1 cellular context compared by ENCODE assay signal in the genomic region with DNA sequence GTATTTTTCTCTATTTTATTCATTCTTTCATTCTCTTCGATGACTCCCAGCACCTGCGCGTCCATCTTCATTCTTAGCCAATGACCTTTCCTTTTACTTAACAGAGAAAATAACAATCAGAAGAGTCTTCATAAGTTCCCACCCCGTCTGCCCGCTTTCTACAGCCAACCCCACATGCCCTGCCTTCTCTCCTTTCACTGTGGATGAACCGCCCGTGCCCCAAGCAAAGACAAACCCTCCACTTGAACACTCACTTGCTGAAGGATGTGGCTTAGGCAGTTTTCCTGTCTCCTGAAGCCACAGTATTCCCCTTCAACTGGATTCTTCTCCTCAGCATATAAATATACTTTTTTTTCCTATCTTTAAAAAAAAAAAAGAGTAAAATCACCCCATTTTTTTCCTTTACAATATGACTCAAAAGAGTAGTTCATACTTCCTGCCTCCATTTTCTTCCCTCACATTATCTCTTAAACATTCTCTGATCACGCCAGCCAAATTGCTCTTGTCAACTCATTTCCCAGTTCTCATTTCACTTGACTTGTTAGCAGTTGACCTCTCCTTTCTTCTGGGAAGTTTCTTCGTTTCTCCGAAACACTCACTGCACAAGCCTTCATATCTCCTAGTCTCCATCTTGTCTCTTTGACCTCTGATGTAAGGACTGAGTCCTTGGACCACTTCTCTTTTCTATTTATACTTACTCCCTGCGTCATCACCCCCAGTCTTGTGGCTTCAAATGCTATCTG.
TF ChIP-seq lines count a peak whose summit lies in the region.

No MANE protein-coding gene starts in this region.

TF ChIP-seq in GM12878, 131 proteins besides CTCF, POLR2A, EP300 and RAD21 (continues in another document):
- peak; percentile 93; the same call in 1 of the 2 replicates for TF ChIP-seq NBN (IDR thresholded peaks at IDR 0.05)
- TF ChIP-seq MXI1 (IDR thresholded peaks at IDR 0.05; ENCODE audit: low read depth, low read length) = no peak; the same call in 1 of the 2 replicates
- peak; percentile 73; the same call in 1 of the 2 replicates for TF ChIP-seq SMAD5 (IDR thresholded peaks at IDR 0.05; ENCODE audit: low read depth)
- TF ChIP-seq NRF1 (conservative IDR thresholded peaks at IDR 0.05; ENCODE audit: low read depth, low read length) = no peak
- peak; percentile 91 for TF ChIP-seq YY1 (IDR thresholded peaks at IDR 0.05; ENCODE audit: low read depth, low read length)
- TF ChIP-seq, protein P1, sequence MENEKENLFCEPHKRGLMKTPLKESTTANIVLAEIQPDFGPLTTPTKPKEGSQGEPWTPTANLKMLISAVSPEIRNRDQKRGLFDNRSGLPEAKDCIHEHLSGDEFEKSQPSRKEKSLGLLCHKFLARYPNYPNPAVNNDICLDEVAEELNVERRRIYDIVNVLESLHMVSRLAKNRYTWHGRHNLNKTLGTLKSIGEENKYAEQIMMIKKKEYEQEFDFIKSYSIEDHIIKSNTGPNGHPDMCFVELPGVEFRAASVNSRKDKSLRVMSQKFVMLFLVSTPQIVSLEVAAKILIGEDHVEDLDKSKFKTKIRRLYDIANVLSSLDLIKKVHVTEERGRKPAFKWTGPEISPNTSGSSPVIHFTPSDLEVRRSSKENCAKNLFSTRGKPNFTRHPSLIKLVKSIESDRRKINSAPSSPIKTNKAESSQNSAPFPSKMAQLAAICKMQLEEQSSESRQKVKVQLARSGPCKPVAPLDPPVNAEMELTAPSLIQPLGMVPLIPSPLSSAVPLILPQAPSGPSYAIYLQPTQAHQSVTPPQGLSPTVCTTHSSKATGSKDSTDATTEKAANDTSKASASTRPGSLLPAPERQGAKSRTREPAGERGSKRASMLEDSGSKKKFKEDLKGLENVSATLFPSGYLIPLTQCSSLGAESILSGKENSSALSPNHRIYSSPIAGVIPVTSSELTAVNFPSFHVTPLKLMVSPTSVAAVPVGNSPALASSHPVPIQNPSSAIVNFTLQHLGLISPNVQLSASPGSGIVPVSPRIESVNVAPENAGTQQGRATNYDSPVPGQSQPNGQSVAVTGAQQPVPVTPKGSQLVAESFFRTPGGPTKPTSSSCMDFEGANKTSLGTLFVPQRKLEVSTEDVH (IDR thresholded peaks at IDR 0.05; ENCODE audit: low read depth, partially characterized antibody) = no peak
- TF ChIP-seq BACH1 (IDR thresholded peaks at IDR 0.05; ENCODE audit: borderline replicate concordance) = no peak
- TF ChIP-seq SMC3 (IDR thresholded peaks at IDR 0.05; ENCODE audit: borderline replicate concordance, low read length) = no peak
- TF ChIP-seq, protein P2, sequence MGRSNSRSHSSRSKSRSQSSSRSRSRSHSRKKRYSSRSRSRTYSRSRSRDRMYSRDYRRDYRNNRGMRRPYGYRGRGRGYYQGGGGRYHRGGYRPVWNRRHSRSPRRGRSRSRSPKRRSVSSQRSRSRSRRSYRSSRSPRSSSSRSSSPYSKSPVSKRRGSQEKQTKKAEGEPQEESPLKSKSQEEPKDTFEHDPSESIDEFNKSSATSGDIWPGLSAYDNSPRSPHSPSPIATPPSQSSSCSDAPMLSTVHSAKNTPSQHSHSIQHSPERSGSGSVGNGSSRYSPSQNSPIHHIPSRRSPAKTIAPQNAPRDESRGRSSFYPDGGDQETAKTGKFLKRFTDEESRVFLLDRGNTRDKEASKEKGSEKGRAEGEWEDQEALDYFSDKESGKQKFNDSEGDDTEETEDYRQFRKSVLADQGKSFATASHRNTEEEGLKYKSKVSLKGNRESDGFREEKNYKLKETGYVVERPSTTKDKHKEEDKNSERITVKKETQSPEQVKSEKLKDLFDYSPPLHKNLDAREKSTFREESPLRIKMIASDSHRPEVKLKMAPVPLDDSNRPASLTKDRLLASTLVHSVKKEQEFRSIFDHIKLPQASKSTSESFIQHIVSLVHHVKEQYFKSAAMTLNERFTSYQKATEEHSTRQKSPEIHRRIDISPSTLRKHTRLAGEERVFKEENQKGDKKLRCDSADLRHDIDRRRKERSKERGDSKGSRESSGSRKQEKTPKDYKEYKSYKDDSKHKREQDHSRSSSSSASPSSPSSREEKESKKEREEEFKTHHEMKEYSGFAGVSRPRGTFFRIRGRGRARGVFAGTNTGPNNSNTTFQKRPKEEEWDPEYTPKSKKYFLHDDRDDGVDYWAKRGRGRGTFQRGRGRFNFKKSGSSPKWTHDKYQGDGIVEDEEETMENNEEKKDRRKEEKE (IDR thresholded peaks at IDR 0.05) = no peak
- TF ChIP-seq TCF7 (IDR thresholded peaks at IDR 0.05; ENCODE audit: borderline replicate concordance) = 0 out of 2 replicates have a peak, but pooled peaks have one; percentile 24
- no peak for TF ChIP-seq TCF12 (IDR thresholded peaks at IDR 0.05; ENCODE audit: low read depth, low read length)
- peak; percentile 62; the same call in 1 of the 2 replicates for TF ChIP-seq CHD2 (IDR thresholded peaks at IDR 0.05; ENCODE audit: borderline replicate concordance, low read depth, low read length)
- peak; percentile 90 for TF ChIP-seq CREM (IDR thresholded peaks at IDR 0.05; ENCODE audit: low read depth)
- TF ChIP-seq, protein P3, sequence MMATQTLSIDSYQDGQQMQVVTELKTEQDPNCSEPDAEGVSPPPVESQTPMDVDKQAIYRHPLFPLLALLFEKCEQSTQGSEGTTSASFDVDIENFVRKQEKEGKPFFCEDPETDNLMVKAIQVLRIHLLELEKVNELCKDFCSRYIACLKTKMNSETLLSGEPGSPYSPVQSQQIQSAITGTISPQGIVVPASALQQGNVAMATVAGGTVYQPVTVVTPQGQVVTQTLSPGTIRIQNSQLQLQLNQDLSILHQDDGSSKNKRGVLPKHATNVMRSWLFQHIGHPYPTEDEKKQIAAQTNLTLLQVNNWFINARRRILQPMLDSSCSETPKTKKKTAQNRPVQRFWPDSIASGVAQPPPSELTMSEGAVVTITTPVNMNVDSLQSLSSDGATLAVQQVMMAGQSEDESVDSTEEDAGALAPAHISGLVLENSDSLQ (IDR thresholded peaks at IDR 0.05) = peak; percentile 39; the same call in 1 of the 2 replicates
- peak in 1 of 2 experiments; percentile 55; a peak in 1 of 4 replicates for TF ChIP-seq ETV6 (conservative IDR thresholded peaks at IDR 0.05 in 1 of 2, IDR thresholded peaks at IDR 0.05 in 1 of 2; ENCODE audit: borderline replicate concordance in 1 of 2, low read depth in 1 of 2)
- no peak for TF ChIP-seq KDM1A (IDR thresholded peaks at IDR 0.05; ENCODE audit: borderline replicate concordance)
- TF ChIP-seq STAT1 (conservative IDR thresholded peaks at IDR 0.05) = no peak; the same call in 1 of the 2 replicates
- peak; percentile 84 for TF ChIP-seq FOXM1 (IDR thresholded peaks at IDR 0.05; ENCODE audit: low read depth, low read length)
- no peak for TF ChIP-seq ZSCAN29 (IDR thresholded peaks at IDR 0.05)
- no peak for TF ChIP-seq TCF3 (IDR thresholded peaks at IDR 0.05; ENCODE audit: borderline replicate concordance, insufficient read depth, low read depth, low read length)
- TF ChIP-seq, protein P4, sequence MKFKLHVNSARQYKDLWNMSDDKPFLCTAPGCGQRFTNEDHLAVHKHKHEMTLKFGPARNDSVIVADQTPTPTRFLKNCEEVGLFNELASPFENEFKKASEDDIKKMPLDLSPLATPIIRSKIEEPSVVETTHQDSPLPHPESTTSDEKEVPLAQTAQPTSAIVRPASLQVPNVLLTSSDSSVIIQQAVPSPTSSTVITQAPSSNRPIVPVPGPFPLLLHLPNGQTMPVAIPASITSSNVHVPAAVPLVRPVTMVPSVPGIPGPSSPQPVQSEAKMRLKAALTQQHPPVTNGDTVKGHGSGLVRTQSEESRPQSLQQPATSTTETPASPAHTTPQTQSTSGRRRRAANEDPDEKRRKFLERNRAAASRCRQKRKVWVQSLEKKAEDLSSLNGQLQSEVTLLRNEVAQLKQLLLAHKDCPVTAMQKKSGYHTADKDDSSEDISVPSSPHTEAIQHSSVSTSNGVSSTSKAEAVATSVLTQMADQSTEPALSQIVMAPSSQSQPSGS (IDR thresholded peaks at IDR 0.05; ENCODE audit: low read length) = peak; percentile 90
- peak; percentile 97 for TF ChIP-seq NR2F1 (conservative IDR thresholded peaks at IDR 0.05)
- TF ChIP-seq SIX5 (IDR thresholded peaks at IDR 0.05; ENCODE audit: low read depth, low read length, severe bottlenecking) = no peak
- no peak for TF ChIP-seq MYC (IDR thresholded peaks at IDR 0.05; ENCODE audit: insufficient read depth, insufficient read length, insufficient replicate concordance, low read length, severe bottlenecking)
- TF ChIP-seq BCL11A (IDR thresholded peaks at IDR 0.05; ENCODE audit: low read depth, low read length) = peak; percentile 59; the same call in 1 of the 2 replicates
- TF ChIP-seq MTA2 (IDR thresholded peaks at IDR 0.05; ENCODE audit: low read depth) = peak; percentile 73
- TF ChIP-seq ZBED1 (IDR thresholded peaks at IDR 0.05; ENCODE audit: borderline replicate concordance) = 0 out of 2 replicates have a peak, but pooled peaks have one; percentile 53
- TF ChIP-seq NR2C1 (IDR thresholded peaks at IDR 0.05) = peak; percentile 75
- no peak for TF ChIP-seq GATAD2B (conservative IDR thresholded peaks at IDR 0.05; ENCODE audit: low read depth)
- TF ChIP-seq TAF1 (IDR thresholded peaks at IDR 0.05; ENCODE audit: borderline replicate concordance, low read depth, low read length) = peak; percentile 42; the same call in 1 of the 2 replicates
- TF ChIP-seq, protein P5, sequence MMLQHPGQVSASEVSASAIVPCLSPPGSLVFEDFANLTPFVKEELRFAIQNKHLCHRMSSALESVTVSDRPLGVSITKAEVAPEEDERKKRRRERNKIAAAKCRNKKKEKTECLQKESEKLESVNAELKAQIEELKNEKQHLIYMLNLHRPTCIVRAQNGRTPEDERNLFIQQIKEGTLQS (IDR thresholded peaks at IDR 0.05; ENCODE audit: borderline replicate concordance, extremely low read depth, low read depth, low read length) = no peak
- TF ChIP-seq, protein P6, sequence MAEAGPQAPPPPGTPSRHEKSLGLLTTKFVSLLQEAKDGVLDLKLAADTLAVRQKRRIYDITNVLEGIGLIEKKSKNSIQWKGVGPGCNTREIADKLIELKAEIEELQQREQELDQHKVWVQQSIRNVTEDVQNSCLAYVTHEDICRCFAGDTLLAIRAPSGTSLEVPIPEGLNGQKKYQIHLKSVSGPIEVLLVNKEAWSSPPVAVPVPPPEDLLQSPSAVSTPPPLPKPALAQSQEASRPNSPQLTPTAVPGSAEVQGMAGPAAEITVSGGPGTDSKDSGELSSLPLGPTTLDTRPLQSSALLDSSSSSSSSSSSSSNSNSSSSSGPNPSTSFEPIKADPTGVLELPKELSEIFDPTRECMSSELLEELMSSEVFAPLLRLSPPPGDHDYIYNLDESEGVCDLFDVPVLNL (IDR thresholded peaks at IDR 0.05; ENCODE audit: low read depth, low read length) = no peak
- TF ChIP-seq MYB (IDR thresholded peaks at IDR 0.05; ENCODE audit: borderline replicate concordance, low read depth, low read length) = no peak
- TF ChIP-seq SRF (IDR thresholded peaks at IDR 0.05; ENCODE audit: low read depth in 2 of 2, low read length in 2 of 2) = 0 out of 4 replicates have a peak, but pooled peaks of 1 of the 2 experiments have one; percentile 18
- peak; percentile 91; the same call in 1 of the 2 replicates for TF ChIP-seq ESRRA (IDR thresholded peaks at IDR 0.05; ENCODE audit: low read length)
- peak; percentile 96 for TF ChIP-seq ATF7 (IDR thresholded peaks at IDR 0.05; ENCODE audit: low read depth)
- TF ChIP-seq WRNIP1 (IDR thresholded peaks at IDR 0.05; ENCODE audit: borderline replicate concordance, low read depth, low read length) = no peak
- TF ChIP-seq, protein P7, sequence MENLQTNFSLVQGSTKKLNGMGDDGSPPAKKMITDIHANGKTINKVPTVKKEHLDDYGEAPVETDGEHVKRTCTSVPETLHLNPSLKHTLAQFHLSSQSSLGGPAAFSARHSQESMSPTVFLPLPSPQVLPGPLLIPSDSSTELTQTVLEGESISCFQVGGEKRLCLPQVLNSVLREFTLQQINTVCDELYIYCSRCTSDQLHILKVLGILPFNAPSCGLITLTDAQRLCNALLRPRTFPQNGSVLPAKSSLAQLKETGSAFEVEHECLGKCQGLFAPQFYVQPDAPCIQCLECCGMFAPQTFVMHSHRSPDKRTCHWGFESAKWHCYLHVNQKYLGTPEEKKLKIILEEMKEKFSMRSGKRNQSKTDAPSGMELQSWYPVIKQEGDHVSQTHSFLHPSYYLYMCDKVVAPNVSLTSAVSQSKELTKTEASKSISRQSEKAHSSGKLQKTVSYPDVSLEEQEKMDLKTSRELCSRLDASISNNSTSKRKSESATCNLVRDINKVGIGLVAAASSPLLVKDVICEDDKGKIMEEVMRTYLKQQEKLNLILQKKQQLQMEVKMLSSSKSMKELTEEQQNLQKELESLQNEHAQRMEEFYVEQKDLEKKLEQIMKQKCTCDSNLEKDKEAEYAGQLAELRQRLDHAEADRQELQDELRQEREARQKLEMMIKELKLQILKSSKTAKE (IDR thresholded peaks at IDR 0.05; ENCODE audit: low read depth, poor library complexity, severe bottlenecking) = peak; percentile 66
- TF ChIP-seq, protein P8, sequence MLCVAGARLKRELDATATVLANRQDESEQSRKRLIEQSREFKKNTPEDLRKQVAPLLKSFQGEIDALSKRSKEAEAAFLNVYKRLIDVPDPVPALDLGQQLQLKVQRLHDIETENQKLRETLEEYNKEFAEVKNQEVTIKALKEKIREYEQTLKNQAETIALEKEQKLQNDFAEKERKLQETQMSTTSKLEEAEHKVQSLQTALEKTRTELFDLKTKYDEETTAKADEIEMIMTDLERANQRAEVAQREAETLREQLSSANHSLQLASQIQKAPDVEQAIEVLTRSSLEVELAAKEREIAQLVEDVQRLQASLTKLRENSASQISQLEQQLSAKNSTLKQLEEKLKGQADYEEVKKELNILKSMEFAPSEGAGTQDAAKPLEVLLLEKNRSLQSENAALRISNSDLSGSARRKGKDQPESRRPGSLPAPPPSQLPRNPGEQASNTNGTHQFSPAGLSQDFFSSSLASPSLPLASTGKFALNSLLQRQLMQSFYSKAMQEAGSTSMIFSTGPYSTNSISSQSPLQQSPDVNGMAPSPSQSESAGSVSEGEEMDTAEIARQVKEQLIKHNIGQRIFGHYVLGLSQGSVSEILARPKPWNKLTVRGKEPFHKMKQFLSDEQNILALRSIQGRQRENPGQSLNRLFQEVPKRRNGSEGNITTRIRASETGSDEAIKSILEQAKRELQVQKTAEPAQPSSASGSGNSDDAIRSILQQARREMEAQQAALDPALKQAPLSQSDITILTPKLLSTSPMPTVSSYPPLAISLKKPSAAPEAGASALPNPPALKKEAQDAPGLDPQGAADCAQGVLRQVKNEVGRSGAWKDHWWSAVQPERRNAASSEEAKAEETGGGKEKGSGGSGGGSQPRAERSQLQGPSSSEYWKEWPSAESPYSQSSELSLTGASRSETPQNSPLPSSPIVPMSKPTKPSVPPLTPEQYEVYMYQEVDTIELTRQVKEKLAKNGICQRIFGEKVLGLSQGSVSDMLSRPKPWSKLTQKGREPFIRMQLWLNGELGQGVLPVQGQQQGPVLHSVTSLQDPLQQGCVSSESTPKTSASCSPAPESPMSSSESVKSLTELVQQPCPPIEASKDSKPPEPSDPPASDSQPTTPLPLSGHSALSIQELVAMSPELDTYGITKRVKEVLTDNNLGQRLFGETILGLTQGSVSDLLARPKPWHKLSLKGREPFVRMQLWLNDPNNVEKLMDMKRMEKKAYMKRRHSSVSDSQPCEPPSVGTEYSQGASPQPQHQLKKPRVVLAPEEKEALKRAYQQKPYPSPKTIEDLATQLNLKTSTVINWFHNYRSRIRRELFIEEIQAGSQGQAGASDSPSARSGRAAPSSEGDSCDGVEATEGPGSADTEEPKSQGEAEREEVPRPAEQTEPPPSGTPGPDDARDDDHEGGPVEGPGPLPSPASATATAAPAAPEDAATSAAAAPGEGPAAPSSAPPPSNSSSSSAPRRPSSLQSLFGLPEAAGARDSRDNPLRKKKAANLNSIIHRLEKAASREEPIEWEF (IDR thresholded peaks at IDR 0.05; ENCODE audit: insufficient replicate concordance, low read depth, low read length) = no peak
- peak; percentile 91 for TF ChIP-seq MEF2A (IDR thresholded peaks at IDR 0.05; ENCODE audit: insufficient read depth, low read depth, low read length)
